ENCODE assay signal across 8 cellular contexts in the genomic region with DNA sequence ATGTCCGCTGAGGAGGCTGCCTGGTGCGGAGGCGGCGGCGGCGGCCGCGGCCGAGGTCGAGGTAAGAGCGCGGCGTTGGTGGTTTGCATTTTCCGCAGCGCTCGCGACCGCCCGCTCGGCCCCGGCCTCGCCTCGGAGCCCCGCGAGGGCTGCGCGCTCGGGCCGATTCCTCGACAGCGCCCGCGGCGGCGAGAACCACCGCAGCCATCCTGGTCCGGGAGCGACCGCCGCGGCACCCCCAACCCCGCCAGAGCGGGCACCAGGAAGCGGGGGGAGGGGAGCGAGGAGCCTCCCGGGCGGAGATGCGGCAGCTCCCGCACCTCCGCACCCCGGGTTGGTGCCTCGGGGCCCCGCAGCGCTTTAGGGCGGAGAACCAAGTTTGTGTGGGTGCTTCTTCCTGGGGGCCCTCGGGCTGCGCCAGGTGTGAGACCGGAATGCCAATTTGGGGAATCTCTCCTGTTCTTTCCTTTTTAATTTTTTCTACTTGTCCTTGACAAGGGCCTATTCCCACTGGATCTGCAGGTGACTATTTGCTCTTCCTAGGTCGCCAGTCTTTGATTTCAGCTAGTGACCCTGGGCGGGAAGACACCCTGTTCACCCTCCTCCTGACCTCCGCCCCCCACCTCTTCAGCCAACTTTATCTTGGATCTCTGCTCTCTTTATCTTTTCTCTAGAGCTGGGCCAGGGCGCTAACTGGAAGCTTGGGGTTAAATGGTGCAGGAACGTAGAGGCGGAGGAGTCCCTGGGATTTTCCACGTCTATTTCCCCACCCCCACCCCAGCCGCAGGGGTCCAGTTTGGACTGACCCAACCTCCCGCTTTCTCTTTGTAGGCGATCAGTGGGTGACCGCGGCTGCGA. TPM values are rescaled to one million over a fixed set of nuclear protein-coding genes. Genes with fewer than 3 reads are reported as not detected.
DNase-seq lines count a peak whose midpoint lies in the region; ATAC-seq and TF ChIP-seq lines count a peak whose summit lies in the region.

A gene with protein sequence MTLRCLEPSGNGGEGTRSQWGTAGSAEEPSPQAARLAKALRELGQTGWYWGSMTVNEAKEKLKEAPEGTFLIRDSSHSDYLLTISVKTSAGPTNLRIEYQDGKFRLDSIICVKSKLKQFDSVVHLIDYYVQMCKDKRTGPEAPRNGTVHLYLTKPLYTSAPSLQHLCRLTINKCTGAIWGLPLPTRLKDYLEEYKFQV (plus strand): TSS at position 822 of the 858 bp plus-strand sequence. CDS start 223 bp downstream, outside the sequence.

- no peaks in the 10 kb centered on the region for H3K27me3 ChIP-seq in neuron (ENCODE audit: insufficient read depth, low read length)

- peaks cover 39% of the 10 kb centered on the region for H3K4me1 ChIP-seq in neuron (ENCODE audit: insufficient read depth, low read length)

- intact Hi-C loops in activated CD4-positive, alpha-beta T cell treated with anti-CD3 and anti-CD28 coated beads for 36 hours (cut with DNase I, micrococcal nuclease): loop anchor here (1.0 to 5.0 kb wide), 10 partner anchors 19 to 1370 kb away; a partner anchor contains a TSS

- TF ChIP-seq CTCF in foreskin fibroblast (IDR thresholded peaks at IDR 0.05; ENCODE audit: low read depth, low read length): no peak

- POLR2A ChIA-PET in activated CD4-positive, alpha-beta T cell treated with anti-CD3 and anti-CD28 coated beads for 36 hours (lab: Charles Lee): no interaction called here

- DNase-seq in activated CD4-positive, alpha-beta T cell treated with anti-CD3 and anti-CD28 coated beads for 36 hours: peak; percentile 53
- no peak for DNase-seq in activated CD4-positive, alpha-beta T cell treated with anti-CD3 and anti-CD28 coated beads for 1 hour
- peak; percentile 52 for DNase-seq in NCI-H2227 (lab: John Stamatoyannopoulos, UW; ENCODE audit: unreplicated experiment)
- DNase-seq in activated T-cell treated with anti-CD3 and anti-CD28 coated beads, Interleukin-2, amount 50 U/mL, for 1 hour: peak; percentile 56
- peak in 1 of 2 donors; percentile 61 for DNase-seq in foreskin fibroblast
- no peak for DNase-seq in NCI-H1930 (lab: John Stamatoyannopoulos, UW)

- peaks cover 4% of the 10 kb centered on the region for H3K36me3 Mint-ChIP-seq in activated CD4-positive, alpha-beta T cell treated with anti-CD3 and anti-CD28 coated beads for 36 hours (ENCODE audit: low read depth)

- H3K4me3 Mint-ChIP-seq in activated CD4-positive, alpha-beta T cell treated with anti-CD3 and anti-CD28 coated beads for 36 hours: peak within 1 kb of the TSS; percentile 82

- H3K4me3 ChIP-seq in foreskin fibroblast (ENCODE audit: low read depth in 1 of 2, low read length in 2 of 2): peak within 1 kb of the TSS; percentile 86 to 89
- peak within 1 kb of the TSS; percentile 74 for H3K4me3 ChIP-seq in neuron (ENCODE audit: low read length)

- H3K36me3 ChIP-seq in neuron (ENCODE audit: insufficient read depth, low read length): peaks cover 30% of the 10 kb centered on the region

- no peak for ATAC-seq in activated CD4-positive, alpha-beta T cell treated with anti-CD3 and anti-CD28 coated beads for 36 hours
- no peak for ATAC-seq in HG02938 (IDR thresholded peaks at IDR 0.05; ENCODE audit: unreplicated experiment)

- CTCF ChIA-PET in activated CD4-positive, alpha-beta T cell treated with anti-CD3 and anti-CD28 coated beads for 36 hours (lab: Charles Lee): interaction anchor here (0.6 to 1.9 kb wide), 7 partner anchors 18 to 533 kb away, joined by 3 to 10 read pairs (median 4); no protein-coding TSS in a partner anchor

- peaks cover 22% of the 10 kb centered on the region for H3K4me1 Mint-ChIP-seq in activated CD4-positive, alpha-beta T cell treated with anti-CD3 and anti-CD28 coated beads for 36 hours

- H3K27ac Mint-ChIP-seq in activated CD4-positive, alpha-beta T cell treated with anti-CD3 and anti-CD28 coated beads for 36 hours: peak within 1 kb of the TSS; percentile 88

- H3K9me3 ChIP-seq in neuron (ENCODE audit: low read length): no peaks in the 10 kb centered on the region

- H2AFZ ChIP-seq in neuron (ENCODE audit: low read depth, low read length): peak within 1 kb of the TSS; percentile 48

- no peaks in the 10 kb centered on the region for H3K9me3 Mint-ChIP-seq in activated CD4-positive, alpha-beta T cell treated with anti-CD3 and anti-CD28 coated beads for 36 hours (ENCODE audit: low read depth)

- peaks cover 24% of the 10 kb centered on the region for H3K27me3 Mint-ChIP-seq in activated CD4-positive, alpha-beta T cell treated with anti-CD3 and anti-CD28 coated beads for 36 hours

RNA-seq across cellular contexts. Expression of the gene that starts here (rescaled TPM):
- 10 to 100 TPM in 1 of 2 experiments, 1 to 10 TPM in 1; 8.9 to 11.5 TPM for total RNA-seq in activated CD4-positive, alpha-beta T cell treated with anti-CD3 and anti-CD28 coated beads for 36 hours

Comparison
In these comparisons a context has a peak if more than half of its experiments do, and no peak if none do; other contexts are left out.
1. DNase-seq: peak in activated CD4-positive, alpha-beta T cell treated with anti-CD3 and anti-CD28 coated beads for 36 hours (single experiment), NCI-H2227 (single experiment) and activated T-cell treated with anti-CD3 and anti-CD28 coated beads, Interleukin-2, amount 50 U/mL, for 1 hour (single experiment); none in activated CD4-positive, alpha-beta T cell treated with anti-CD3 and anti-CD28 coated beads for 1 hour (single experiment) and NCI-H1930 (0 of 2).